ENCODE assay signal across 8 cellular contexts in genomic region chr14:63542231-63542999, GRCh38. TPM values are rescaled to one million over a fixed set of nuclear protein-coding genes. Genes with fewer than 3 reads are reported as not detected.
A peak's percentile ranks its signal among the peaks of the same experiment; 100 is the strongest.
DNase-seq lines count a peak whose midpoint lies in the region; ATAC-seq and TF ChIP-seq lines count a peak whose summit lies in the region.

No MANE protein-coding gene starts in this region.

- peak overlapping the region; percentile 99 for H3K4me2 ChIP-seq in osteoblast (ENCODE audit: insufficient read depth, low read length)

- in situ Hi-C loops in KBM-7 (cut with MboI; ENCODE audit: low pct_unique_long_range_greater_than_20kb, low sequenced_read_pairs), result no loop called here

- peaks cover 17% of the 10 kb centered on the region for H3K36me3 ChIP-seq in osteoblast (ENCODE audit: insufficient read depth, low read length)

- peaks cover 18% of the 10 kb centered on the region for H4K20me1 ChIP-seq in osteoblast (ENCODE audit: insufficient read depth, low read length)

- peak; percentile 10 for DNase-seq in COR-L47 (lab: John Stamatoyannopoulos, UW)
- peak; percentile 24 for DNase-seq in KBM-7
- DNase-seq in activated T-cell treated with anti-CD3 and anti-CD28 coated beads for 4 hours, result peak; percentile 2
- DNase-seq in foreskin keratinocyte, result peak in 1 of 2 donors; percentile 20
- peak; percentile 58 for DNase-seq in osteoblast (ENCODE audit: insufficient read length, low spot score, missing footprints)
- DNase-seq in SKM-1 (lab: John Stamatoyannopoulos, UW; ENCODE audit: unreplicated experiment), result no peak

- H3K27ac ChIP-seq in foreskin keratinocyte (peak overlapping the region; percentile 42), osteoblast (ENCODE audit: low read depth, low read length) (peak overlapping the region; percentile 72)

- peak overlapping the region; percentile 94 for H2AFZ ChIP-seq in osteoblast (ENCODE audit: low read length)

- peaks cover 49% of the 10 kb centered on the region for H3K79me2 ChIP-seq in osteoblast (ENCODE audit: insufficient read depth, low read length)

- H3K27me3 ChIP-seq in foreskin keratinocyte, result no peaks in the 10 kb centered on the region
- no peaks in the 10 kb centered on the region for H3K27me3 ChIP-seq in osteoblast (ENCODE audit: insufficient read depth, low read length)

- peak overlapping the region; percentile 96 for H3K4me3 ChIP-seq in osteoblast (ENCODE audit: insufficient read depth, low read length)

- H3K4me1 ChIP-seq in foreskin keratinocyte (peaks cover 12% of the 10 kb centered on the region), osteoblast (ENCODE audit: insufficient read depth, low read length) (peaks cover 12% of the 10 kb centered on the region)

- no peaks in the 10 kb centered on the region for H3K9me3 ChIP-seq in osteoblast (ENCODE audit: low read depth, low read length)

- peak; percentile 9 for ATAC-seq in GM19455 (IDR thresholded peaks at IDR 0.05; ENCODE audit: unreplicated experiment)
- peak; percentile 11 for ATAC-seq in foreskin keratinocyte
- ATAC-seq in HG03108 (IDR thresholded peaks at IDR 0.05; ENCODE audit: unreplicated experiment), result no peak

- TF ChIP-seq CTCF in foreskin keratinocyte (conservative IDR thresholded peaks at IDR 0.05), result no peak
- no peak for TF ChIP-seq CTCF in osteoblast (IDR thresholded peaks at IDR 0.05; ENCODE audit: extremely low read depth, low read depth, low read length)

RNA-seq across cellular contexts. Expression of gene PPP2R5E, which starts 0.8 kb away (rescaled TPM):
- total RNA-seq in foreskin keratinocyte, result 34.4 and 36.9 TPM in 2 replicates
- 10.1 and 12.6 TPM in 2 replicates for polyA plus RNA-seq in foreskin keratinocyte
- 25.6 and 29.3 TPM in 2 replicates for total RNA-seq in osteoblast
